Comparison of ENCODE assay signal across 1 cellular context in the genomic region with DNA sequence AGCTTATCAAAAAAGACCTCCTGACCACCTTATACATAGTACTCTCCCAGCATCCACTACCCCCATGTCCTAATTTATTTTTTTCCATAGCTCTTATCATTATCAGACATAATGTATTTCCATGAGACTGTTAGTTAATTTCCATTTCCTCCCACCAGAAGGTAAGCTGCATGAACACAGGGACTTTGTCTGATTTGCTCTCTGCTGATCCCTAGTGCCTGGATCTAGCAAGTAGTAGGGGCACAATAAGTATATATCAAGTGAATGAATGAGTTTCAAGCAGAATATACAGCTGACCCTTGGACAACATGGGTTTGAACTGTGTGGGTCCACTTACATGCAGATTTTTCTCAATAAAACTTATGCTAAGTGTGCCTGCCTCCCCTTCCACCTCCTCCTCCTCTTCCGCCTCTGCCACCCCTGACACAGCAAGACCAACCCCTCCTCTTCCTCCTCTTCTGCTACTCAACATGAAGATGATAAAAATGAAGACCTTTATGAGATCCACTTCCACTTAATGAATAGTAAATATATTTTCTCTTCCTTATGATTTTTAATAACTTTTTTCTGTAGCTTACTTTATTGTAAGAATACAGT.
TF ChIP-seq lines count a peak whose summit lies in the region.

No MANE protein-coding gene starts in this region.

TF ChIP-seq in HCT116, 20 proteins besides CTCF, POLR2A, EP300 and RAD21 (continued from another document):
- TF ChIP-seq, protein P1, sequence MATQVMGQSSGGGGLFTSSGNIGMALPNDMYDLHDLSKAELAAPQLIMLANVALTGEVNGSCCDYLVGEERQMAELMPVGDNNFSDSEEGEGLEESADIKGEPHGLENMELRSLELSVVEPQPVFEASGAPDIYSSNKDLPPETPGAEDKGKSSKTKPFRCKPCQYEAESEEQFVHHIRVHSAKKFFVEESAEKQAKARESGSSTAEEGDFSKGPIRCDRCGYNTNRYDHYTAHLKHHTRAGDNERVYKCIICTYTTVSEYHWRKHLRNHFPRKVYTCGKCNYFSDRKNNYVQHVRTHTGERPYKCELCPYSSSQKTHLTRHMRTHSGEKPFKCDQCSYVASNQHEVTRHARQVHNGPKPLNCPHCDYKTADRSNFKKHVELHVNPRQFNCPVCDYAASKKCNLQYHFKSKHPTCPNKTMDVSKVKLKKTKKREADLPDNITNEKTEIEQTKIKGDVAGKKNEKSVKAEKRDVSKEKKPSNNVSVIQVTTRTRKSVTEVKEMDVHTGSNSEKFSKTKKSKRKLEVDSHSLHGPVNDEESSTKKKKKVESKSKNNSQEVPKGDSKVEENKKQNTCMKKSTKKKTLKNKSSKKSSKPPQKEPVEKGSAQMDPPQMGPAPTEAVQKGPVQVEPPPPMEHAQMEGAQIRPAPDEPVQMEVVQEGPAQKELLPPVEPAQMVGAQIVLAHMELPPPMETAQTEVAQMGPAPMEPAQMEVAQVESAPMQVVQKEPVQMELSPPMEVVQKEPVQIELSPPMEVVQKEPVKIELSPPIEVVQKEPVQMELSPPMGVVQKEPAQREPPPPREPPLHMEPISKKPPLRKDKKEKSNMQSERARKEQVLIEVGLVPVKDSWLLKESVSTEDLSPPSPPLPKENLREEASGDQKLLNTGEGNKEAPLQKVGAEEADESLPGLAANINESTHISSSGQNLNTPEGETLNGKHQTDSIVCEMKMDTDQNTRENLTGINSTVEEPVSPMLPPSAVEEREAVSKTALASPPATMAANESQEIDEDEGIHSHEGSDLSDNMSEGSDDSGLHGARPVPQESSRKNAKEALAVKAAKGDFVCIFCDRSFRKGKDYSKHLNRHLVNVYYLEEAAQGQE (IDR thresholded peaks at IDR 0.05; ENCODE audit: low read depth) = no peak
- TF ChIP-seq EZH2 (IDR thresholded peaks at IDR 0.05) (no peak), SP1 (IDR thresholded peaks at IDR 0.05; ENCODE audit: low read depth) (no peak), ZBTB33 (IDR thresholded peaks at IDR 0.05; ENCODE audit: extremely low read depth, insufficient replicate concordance, low read length) (no peak), EGR1 (IDR thresholded peaks at IDR 0.05; ENCODE audit: low read depth) (no peak), YY1 (IDR thresholded peaks at IDR 0.05; ENCODE audit: extremely low read depth, insufficient replicate concordance, low read depth, low read length) (no peak), EZH2phosphoT487 (IDR thresholded peaks at IDR 0.05; ENCODE audit: borderline replicate concordance) (no peak)
